1 cellular context compared by ENCODE assay signal in the genomic region with DNA sequence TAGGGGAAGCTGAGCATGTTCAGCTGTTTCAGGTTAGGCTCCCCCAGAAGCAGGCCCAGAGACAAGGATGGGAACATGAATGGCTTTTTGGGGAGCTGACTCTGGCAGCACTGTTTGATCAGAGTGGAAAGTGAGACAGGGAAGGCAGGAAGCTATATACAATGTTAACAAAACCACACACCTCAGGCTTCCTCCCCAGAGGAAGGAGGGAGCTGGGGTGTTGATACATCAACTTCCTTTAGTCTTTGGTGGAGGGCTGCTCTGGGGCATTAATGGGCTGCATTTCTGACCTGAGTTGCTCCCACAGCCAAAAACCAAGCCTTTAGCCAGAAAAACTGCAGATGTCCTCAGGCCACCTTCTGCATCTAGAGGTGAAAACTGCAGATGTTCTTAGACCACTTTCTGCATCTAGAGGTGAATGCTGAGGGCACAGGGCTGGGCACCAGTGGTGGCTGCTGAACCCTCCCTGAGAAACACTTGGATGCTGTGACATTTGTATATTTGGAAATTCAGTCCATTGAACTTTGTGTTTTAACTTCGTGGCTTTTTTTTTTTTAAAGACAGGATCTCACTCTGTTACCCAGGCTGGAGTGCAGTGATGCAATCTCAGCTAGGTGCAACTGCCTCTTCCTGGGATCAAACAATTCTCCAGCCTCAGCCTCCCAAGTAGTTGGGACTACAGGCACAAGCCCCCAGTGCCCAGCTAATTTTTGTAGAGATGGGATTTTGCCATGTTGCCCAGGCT.
TF ChIP-seq lines count a peak whose summit lies in the region.

No MANE protein-coding gene starts in this region.

TF ChIP-seq in GM23338, 12 proteins besides CTCF, POLR2A, EP300 and RAD21 (continued from another document):
- TF ChIP-seq, protein P1, sequence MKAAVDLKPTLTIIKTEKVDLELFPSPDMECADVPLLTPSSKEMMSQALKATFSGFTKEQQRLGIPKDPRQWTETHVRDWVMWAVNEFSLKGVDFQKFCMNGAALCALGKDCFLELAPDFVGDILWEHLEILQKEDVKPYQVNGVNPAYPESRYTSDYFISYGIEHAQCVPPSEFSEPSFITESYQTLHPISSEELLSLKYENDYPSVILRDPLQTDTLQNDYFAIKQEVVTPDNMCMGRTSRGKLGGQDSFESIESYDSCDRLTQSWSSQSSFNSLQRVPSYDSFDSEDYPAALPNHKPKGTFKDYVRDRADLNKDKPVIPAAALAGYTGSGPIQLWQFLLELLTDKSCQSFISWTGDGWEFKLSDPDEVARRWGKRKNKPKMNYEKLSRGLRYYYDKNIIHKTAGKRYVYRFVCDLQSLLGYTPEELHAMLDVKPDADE (IDR thresholded peaks at IDR 0.05), result no peak
- TF ChIP-seq ZNF331 (CRISPR knock-in tag; IDR thresholded peaks at IDR 0.05; ENCODE audit: low read depth), result no peak
- no peak for TF ChIP-seq EZH2phosphoT487 (IDR thresholded peaks at IDR 0.05; ENCODE audit: unreplicated experiment)
- TF ChIP-seq, protein P2, sequence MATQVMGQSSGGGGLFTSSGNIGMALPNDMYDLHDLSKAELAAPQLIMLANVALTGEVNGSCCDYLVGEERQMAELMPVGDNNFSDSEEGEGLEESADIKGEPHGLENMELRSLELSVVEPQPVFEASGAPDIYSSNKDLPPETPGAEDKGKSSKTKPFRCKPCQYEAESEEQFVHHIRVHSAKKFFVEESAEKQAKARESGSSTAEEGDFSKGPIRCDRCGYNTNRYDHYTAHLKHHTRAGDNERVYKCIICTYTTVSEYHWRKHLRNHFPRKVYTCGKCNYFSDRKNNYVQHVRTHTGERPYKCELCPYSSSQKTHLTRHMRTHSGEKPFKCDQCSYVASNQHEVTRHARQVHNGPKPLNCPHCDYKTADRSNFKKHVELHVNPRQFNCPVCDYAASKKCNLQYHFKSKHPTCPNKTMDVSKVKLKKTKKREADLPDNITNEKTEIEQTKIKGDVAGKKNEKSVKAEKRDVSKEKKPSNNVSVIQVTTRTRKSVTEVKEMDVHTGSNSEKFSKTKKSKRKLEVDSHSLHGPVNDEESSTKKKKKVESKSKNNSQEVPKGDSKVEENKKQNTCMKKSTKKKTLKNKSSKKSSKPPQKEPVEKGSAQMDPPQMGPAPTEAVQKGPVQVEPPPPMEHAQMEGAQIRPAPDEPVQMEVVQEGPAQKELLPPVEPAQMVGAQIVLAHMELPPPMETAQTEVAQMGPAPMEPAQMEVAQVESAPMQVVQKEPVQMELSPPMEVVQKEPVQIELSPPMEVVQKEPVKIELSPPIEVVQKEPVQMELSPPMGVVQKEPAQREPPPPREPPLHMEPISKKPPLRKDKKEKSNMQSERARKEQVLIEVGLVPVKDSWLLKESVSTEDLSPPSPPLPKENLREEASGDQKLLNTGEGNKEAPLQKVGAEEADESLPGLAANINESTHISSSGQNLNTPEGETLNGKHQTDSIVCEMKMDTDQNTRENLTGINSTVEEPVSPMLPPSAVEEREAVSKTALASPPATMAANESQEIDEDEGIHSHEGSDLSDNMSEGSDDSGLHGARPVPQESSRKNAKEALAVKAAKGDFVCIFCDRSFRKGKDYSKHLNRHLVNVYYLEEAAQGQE (IDR thresholded peaks at IDR 0.05; ENCODE audit: unreplicated experiment), result no peak
- TF ChIP-seq JUNB (IDR thresholded peaks at IDR 0.05; ENCODE audit: unreplicated experiment), result no peak
- TF ChIP-seq, protein P3, sequence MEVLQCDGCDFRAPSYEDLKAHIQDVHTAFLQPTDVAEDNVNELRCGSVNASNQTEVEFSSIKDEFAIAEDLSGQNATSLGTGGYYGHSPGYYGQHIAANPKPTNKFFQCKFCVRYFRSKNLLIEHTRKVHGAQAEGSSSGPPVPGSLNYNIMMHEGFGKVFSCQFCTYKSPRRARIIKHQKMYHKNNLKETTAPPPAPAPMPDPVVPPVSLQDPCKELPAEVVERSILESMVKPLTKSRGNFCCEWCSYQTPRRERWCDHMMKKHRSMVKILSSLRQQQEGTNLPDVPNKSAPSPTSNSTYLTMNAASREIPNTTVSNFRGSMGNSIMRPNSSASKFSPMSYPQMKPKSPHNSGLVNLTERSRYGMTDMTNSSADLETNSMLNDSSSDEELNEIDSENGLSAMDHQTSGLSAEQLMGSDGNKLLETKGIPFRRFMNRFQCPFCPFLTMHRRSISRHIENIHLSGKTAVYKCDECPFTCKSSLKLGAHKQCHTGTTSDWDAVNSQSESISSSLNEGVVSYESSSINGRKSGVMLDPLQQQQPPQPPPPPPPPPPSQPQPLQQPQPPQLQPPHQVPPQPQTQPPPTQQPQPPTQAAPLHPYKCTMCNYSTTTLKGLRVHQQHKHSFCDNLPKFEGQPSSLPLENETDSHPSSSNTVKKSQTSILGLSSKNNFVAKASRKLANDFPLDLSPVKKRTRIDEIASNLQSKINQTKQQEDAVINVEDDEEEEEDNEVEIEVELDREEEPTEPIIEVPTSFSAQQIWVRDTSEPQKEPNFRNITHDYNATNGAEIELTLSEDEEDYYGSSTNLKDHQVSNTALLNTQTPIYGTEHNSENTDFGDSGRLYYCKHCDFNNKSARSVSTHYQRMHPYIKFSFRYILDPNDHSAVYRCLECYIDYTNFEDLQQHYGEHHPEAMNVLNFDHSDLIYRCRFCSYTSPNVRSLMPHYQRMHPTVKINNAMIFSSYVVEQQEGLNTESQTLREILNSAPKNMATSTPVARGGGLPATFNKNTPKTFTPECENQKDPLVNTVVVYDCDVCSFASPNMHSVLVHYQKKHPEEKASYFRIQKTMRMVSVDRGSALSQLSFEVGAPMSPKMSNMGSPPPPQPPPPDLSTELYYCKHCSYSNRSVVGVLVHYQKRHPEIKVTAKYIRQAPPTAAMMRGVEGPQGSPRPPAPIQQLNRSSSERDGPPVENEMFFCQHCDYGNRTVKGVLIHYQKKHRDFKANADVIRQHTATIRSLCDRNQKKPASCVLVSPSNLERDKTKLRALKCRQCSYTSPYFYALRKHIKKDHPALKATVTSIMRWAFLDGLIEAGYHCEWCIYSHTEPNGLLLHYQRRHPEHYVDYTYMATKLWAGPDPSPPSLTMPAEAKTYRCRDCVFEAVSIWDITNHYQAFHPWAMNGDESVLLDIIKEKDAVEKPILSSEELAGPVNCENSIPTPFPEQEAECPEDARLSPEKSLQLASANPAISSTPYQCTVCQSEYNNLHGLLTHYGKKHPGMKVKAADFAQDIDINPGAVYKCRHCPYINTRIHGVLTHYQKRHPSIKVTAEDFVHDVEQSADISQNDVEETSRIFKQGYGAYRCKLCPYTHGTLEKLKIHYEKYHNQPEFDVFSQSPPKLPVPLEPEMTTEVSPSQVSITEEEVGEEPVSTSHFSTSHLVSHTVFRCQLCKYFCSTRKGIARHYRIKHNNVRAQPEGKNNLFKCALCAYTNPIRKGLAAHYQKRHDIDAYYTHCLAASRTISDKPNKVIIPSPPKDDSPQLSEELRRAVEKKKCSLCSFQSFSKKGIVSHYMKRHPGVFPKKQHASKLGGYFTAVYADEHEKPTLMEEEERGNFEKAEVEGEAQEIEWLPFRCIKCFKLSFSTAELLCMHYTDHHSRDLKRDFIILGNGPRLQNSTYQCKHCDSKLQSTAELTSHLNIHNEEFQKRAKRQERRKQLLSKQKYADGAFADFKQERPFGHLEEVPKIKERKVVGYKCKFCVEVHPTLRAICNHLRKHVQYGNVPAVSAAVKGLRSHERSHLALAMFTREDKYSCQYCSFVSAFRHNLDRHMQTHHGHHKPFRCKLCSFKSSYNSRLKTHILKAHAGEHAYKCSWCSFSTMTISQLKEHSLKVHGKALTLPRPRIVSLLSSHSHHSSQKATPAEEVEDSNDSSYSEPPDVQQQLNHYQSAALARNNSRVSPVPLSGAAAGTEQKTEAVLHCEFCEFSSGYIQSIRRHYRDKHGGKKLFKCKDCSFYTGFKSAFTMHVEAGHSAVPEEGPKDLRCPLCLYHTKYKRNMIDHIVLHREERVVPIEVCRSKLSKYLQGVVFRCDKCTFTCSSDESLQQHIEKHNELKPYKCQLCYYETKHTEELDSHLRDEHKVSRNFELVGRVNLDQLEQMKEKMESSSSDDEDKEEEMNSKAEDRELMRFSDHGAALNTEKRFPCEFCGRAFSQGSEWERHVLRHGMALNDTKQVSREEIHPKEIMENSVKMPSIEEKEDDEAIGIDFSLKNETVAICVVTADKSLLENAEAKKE (CRISPR knock-in tag; IDR thresholded peaks at IDR 0.05), result no peak
